ENCODE assay signal across 8 cellular contexts in genomic region chr1:147494998-147495580, GRCh38. TPM values are rescaled to one million over a fixed set of nuclear protein-coding genes. Genes with fewer than 3 reads are reported as not detected.
DNase-seq lines count a peak whose midpoint lies in the region; ATAC-seq and TF ChIP-seq lines count a peak whose summit lies in the region.

No MANE protein-coding gene starts in this region.

- ATAC-seq in GM21423 (IDR thresholded peaks at IDR 0.05; ENCODE audit: unreplicated experiment) (peak; percentile 83), omental fat pad (ENCODE audit: low FRiP score) (peak; percentile 89)

- intact Hi-C loops in thyroid gland (cut with DNase I): loop anchor here (2.0 to 5.0 kb wide), 4 partner anchors 132 to 397 kb away; no protein-coding TSS in a partner anchor

- H3K9me3 ChIP-seq in Peyer's patch: no peaks in the 10 kb centered on the region
- H3K9me3 ChIP-seq in thyroid gland: no peaks in the 10 kb centered on the region

- TF ChIP-seq POLR2A in Peyer's patch (IDR thresholded peaks at IDR 0.05) (no peak), thyroid gland (IDR thresholded peaks at IDR 0.05) (no peak)

- H3K27ac ChIP-seq in Peyer's patch: no peak overlapping the region
- no peak overlapping the region for H3K27ac ChIP-seq in thyroid gland

- H3K27me3 ChIP-seq in Peyer's patch (no peaks in the 10 kb centered on the region), thyroid gland (no peaks in the 10 kb centered on the region)

- DNase-seq in DMS 273 (lab: John Stamatoyannopoulos, UW; ENCODE audit: unreplicated experiment): peak; percentile 89
- DNase-seq in KG1 (lab: John Stamatoyannopoulos, UW): peak; percentile 15
- peak; percentile 54 to 83 (median 59) for DNase-seq in Peyer's patch
- DNase-seq in activated T-helper 1 cell treated with Interleukin-2 at 50 U/mL for 16 hours (ENCODE audit: low read depth): peak; percentile 46
- peak; percentile 72 for DNase-seq in fibroblast of the conjunctiva (ENCODE audit: low read depth)
- DNase-seq in omental fat pad (ENCODE audit: low spot score): peak; percentile 38
- peak; percentile 76 to 80 for DNase-seq in thyroid gland

- 20 to 29% methylated on average over 5 to 9 of the region's 9 CpGs for WGBS in thyroid gland, 2 donors

- H3K36me3 ChIP-seq in Peyer's patch (no peaks in the 10 kb centered on the region), thyroid gland (no peaks in the 10 kb centered on the region)

- no peak overlapping the region for H3K4me3 ChIP-seq in Peyer's patch
- no peak overlapping the region for H3K4me3 ChIP-seq in thyroid gland (replicated peaks in 1 of 3)

- TF ChIP-seq CTCF in Peyer's patch (IDR thresholded peaks at IDR 0.05) (peak; percentile 30 to 87 (median 82)), omental fat pad (IDR thresholded peaks at IDR 0.05) (peak in 1 of 3 donors; percentile 85), thyroid gland (IDR thresholded peaks at IDR 0.05) (peak; percentile 75 to 91 (median 84))

- no peaks in the 10 kb centered on the region for H3K4me1 ChIP-seq in Peyer's patch
- no peaks in the 10 kb centered on the region for H3K4me1 ChIP-seq in thyroid gland

RNA-seq across cellular contexts. Expression of gene BCL9, which starts 46.2 kb away (rescaled TPM):
- total RNA-seq in Peyer's patch: 10 to 100 TPM in 3 of 4 donors, 1 to 10 TPM in 1; 5.0 to 14.3 (median 13.4) TPM
- 10 to 100 TPM in 2 of 4 donors, 1 to 10 TPM in 2; 9.0 to 10.7 (median 9.9) TPM for total RNA-seq in omental fat pad
- 10 to 100 TPM; 13.2 to 32.5 (median 19.8) TPM for total RNA-seq in thyroid gland

Comparison
In these comparisons a context has a peak if more than half of its experiments do, and no peak if none do; other contexts are left out.
1. DNase-seq: peak in every context shown above with its lines; median percentile 89 in DMS 273; 78 in thyroid gland; 72 in fibroblast of the conjunctiva; 59 in Peyer's patch; 46 in activated T-helper 1 cell treated with Interleukin-2 at 50 U/mL for 16 hours; 38 in omental fat pad; 15 in KG1.